ENCODE assay signal across 16 cellular contexts in genomic region chr9:123176949-123177348, GRCh38.
DNase-seq lines count a peak whose midpoint lies in the region; ATAC-seq, FAIRE-seq and TF ChIP-seq lines count a peak whose summit lies in the region.
"Had no signal": no experiment of that assay in that cellular context is flagged by ENCODE, and none has a peak within 500 bp of the region (broad histone marks: within the 10 kb centered on the region; RNA-seq: fewer than 3 reads in every experiment).

No MANE protein-coding gene starts in this region.

- H3K4me1 Mint-ChIP-seq in H9 (peaks cover 61 to 67% of the 10 kb centered on the region in 2 experiments), memory B cell (peaks cover 41% of the 10 kb centered on the region), natural killer cell (peaks cover 6 to 17% of the 10 kb centered on the region in 2 donors)

- H2BK20ac ChIP-seq in H9 (ENCODE audit: low read depth, low read length, poor library complexity, severe bottlenecking) = no peak overlapping the region

- H4K5ac ChIP-seq in H9 (ENCODE audit: insufficient read length, low read depth, low read length) = no peak overlapping the region

- H3K79me1 ChIP-seq in H9 (ENCODE audit: insufficient read depth, low read depth, low read length, poor library complexity, severe bottlenecking) = peaks cover 3% of the 10 kb centered on the region

- DNase-seq in H9 = no peak
- DNase-seq in memory B cell (ENCODE audit: low spot score in 2 of 2) = no peak
- no peak for DNase-seq in natural killer cell
- no peak for DNase-seq in NCI-H748 (lab: John Stamatoyannopoulos, UW; ENCODE audit: unreplicated experiment)
- no peak for DNase-seq in kidney
- DNase-seq in tibial artery = no peak
- DNase-seq: DMS 273 treated with DMSO at 0.1 percent for 48 hours, NCI-H1048, NCI-H187, NCI-H345, NCI-H69 had no signal

- H4K20me1 ChIP-seq in DOHH2 (ENCODE audit: control insufficient read depth, insufficient read depth, low read depth, low read length) (no peaks in the 10 kb centered on the region), H9 (ENCODE audit: control insufficient read depth, insufficient read depth, insufficient read length) (no peaks in the 10 kb centered on the region), OCI-LY1 (ENCODE audit: insufficient read depth, low read length) (no peaks in the 10 kb centered on the region)

- peak overlapping the region; percentile 71 for H3K4me2 ChIP-seq in DOHH2 (ENCODE audit: low read length)
- H3K4me2 ChIP-seq in H9 (ENCODE audit: insufficient read depth, insufficient read length, low read length) = no peak overlapping the region
- peak overlapping the region; percentile 72; the same call in 1 of the 2 replicates for H3K4me2 ChIP-seq in OCI-LY1 (ENCODE audit: low read length)

- H3K4me1 ChIP-seq in DOHH2 (ENCODE audit: control insufficient read depth, low read length) = peaks cover 95% of the 10 kb centered on the region
- peaks cover 11% of the 10 kb centered on the region for H3K4me1 ChIP-seq in H9 (ENCODE audit: insufficient read depth, low read length)
- H3K4me1 ChIP-seq in OCI-LY1 (ENCODE audit: insufficient read depth, low read length, severe bottlenecking) = peaks cover 80% of the 10 kb centered on the region
- H3K4me1 ChIP-seq in kidney (ENCODE audit: control insufficient read depth in 1 of 2, insufficient read depth in 1 of 2, low read depth in 1 of 2, low read length in 2 of 2) = peaks cover 0 to 2% of the 10 kb centered on the region in 2 donors
- no peaks in the 10 kb centered on the region for H3K4me1 ChIP-seq in tibial artery
- H3K4me1 ChIP-seq: SJSA1 had no signal

- peak overlapping the region; percentile 53 for H3T11ph ChIP-seq in H9 (ENCODE audit: low read length)

- peak overlapping the region; percentile 87 for H2BK12ac ChIP-seq in H9 (ENCODE audit: insufficient read length, low read depth, low read length)

- no peak overlapping the region for H3K23ac ChIP-seq in H9 (ENCODE audit: insufficient read length, low read depth, low read length)

- H2BK15ac ChIP-seq in H9 (ENCODE audit: low read depth, low read length) = 0 out of 2 replicates have a peak overlapping the region, but pooled peaks have one; percentile 24

- no peak overlapping the region for H4K8ac ChIP-seq in H9 (replicated peaks; ENCODE audit: insufficient read length, low read depth, low read length)

- H3K27ac ChIP-seq in DOHH2 (ENCODE audit: low read depth, low read length) = peak overlapping the region; percentile 98
- H3K27ac ChIP-seq in H9 (ENCODE audit: insufficient read length, low read depth, low read length) = no peak overlapping the region
- peak overlapping the region; percentile 99 for H3K27ac ChIP-seq in OCI-LY1 (ENCODE audit: low read depth, low read length, poor library complexity, severe bottlenecking)
- no peak overlapping the region for H3K27ac ChIP-seq in kidney (ENCODE audit: low read depth in 2 of 2, low read length in 2 of 2)
- H3K27ac ChIP-seq in tibial artery = no peak overlapping the region
- H3K27ac ChIP-seq: SJSA1 had no signal

- H3K18ac ChIP-seq in H9 (ENCODE audit: insufficient read length, low read depth, low read length) = peak overlapping the region; percentile 63

- H2BK120ac ChIP-seq in H9 (ENCODE audit: low read depth, low read length, poor library complexity, severe bottlenecking) = no peak overlapping the region

- peak overlapping the region; percentile 74 to 91 (median 83) for H3K27ac Mint-ChIP-seq in H9
- peak overlapping the region; percentile 100 for H3K27ac Mint-ChIP-seq in memory B cell
- no peak overlapping the region for H3K27ac Mint-ChIP-seq in natural killer cell
- H3K27ac Mint-ChIP-seq: CD14-positive monocyte had no signal

- H2AK5ac ChIP-seq in H9 (ENCODE audit: insufficient read length, low read length) = peak overlapping the region; percentile 99

- H3K79me2 ChIP-seq in DOHH2 (ENCODE audit: control insufficient read depth, low read length) (peaks cover 75% of the 10 kb centered on the region), H9 (ENCODE audit: insufficient read depth, low read length) (peaks cover 2% of the 10 kb centered on the region; the same call in 1 of the 2 replicates), OCI-LY1 (ENCODE audit: insufficient read depth, low read length) (peaks cover 25% of the 10 kb centered on the region; the same call in 1 of the 2 replicates)

- H3K56ac ChIP-seq in H9 (ENCODE audit: insufficient read length, low read depth, low read length) = no peak overlapping the region

- peak overlapping the region; percentile 40 for H3K4ac ChIP-seq in H9 (ENCODE audit: low read depth, low read length)

- H3K4me3 ChIP-seq in DOHH2 (ENCODE audit: low read length) = peak overlapping the region; percentile 59
- H3K4me3 ChIP-seq in OCI-LY1 (ENCODE audit: low read depth, low read length, poor library complexity, severe bottlenecking) = no peak overlapping the region
- H3K4me3 ChIP-seq in kidney (ENCODE audit: low read length in 2 of 2) = no peak overlapping the region
- H3K4me3 ChIP-seq in tibial artery = no peak overlapping the region
- H3K4me3 ChIP-seq: HAP-1, SJSA1 had no signal

- H3K9ac ChIP-seq in H9 (ENCODE audit: extremely low read depth, insufficient read length, low read length) (no peak overlapping the region), OCI-LY1 (ENCODE audit: low read length) (peak overlapping the region; percentile 59; the same call in 1 of the 2 replicates), kidney (ENCODE audit: low read length in 2 of 2) (no peak overlapping the region)

- no peaks in the 10 kb centered on the region for H3K27me3 Mint-ChIP-seq in H9 (ENCODE audit: low read depth)
- H3K27me3 Mint-ChIP-seq in memory B cell = no peaks in the 10 kb centered on the region
- no peaks in the 10 kb centered on the region for H3K27me3 Mint-ChIP-seq in natural killer cell (ENCODE audit: low read depth in 2 of 2)

- peak overlapping the region; percentile 29; the same call in 1 of the 2 replicates for H3K14ac ChIP-seq in H9 (ENCODE audit: insufficient read depth, low read length)

- H3K4me3 Mint-ChIP-seq in H9 = no peak overlapping the region
- H3K4me3 Mint-ChIP-seq in memory B cell = peak overlapping the region; percentile 5
- no peak overlapping the region for H3K4me3 Mint-ChIP-seq in natural killer cell
- H3K4me3 Mint-ChIP-seq: CD14-positive monocyte had no signal

- no peak for FAIRE-seq in kidney (lab: Jason Lieb, UNC)

- TF ChIP-seq CTCF in DOHH2 (IDR thresholded peaks at IDR 0.05; ENCODE audit: low read depth, low read length, poor library complexity, severe bottlenecking) (no peak), H9 (conservative IDR thresholded peaks at IDR 0.05) (no peak), OCI-LY1 (IDR thresholded peaks at IDR 0.05; ENCODE audit: low read length) (no peak), natural killer cell (IDR thresholded peaks at IDR 0.05) (no peak), kidney (IDR thresholded peaks at IDR 0.05; ENCODE audit: borderline replicate concordance, extremely low read depth, insufficient read depth) (no peak), tibial artery (IDR thresholded peaks at IDR 0.05) (no peak)

- no peaks in the 10 kb centered on the region for H3K23me2 ChIP-seq in H9 (ENCODE audit: insufficient read length, low read depth, low read length, poor library complexity, severe bottlenecking)

- H3K9me3 Mint-ChIP-seq in H9 (no peaks in the 10 kb centered on the region), memory B cell (peaks cover 2% of the 10 kb centered on the region), natural killer cell (no peaks in the 10 kb centered on the region)
- H3K9me3 Mint-ChIP-seq: CD14-positive monocyte had no signal

- intact Hi-C loops in natural killer cell (cut with micrococcal nuclease) = no loop called here
- intact Hi-C loops in kidney (cut with DNase I) = no loop called here
- intact Hi-C loops in tibial artery (cut with DNase I; ENCODE audit: low total_unique reads) = no loop called here

- H3F3A ChIP-seq in DOHH2 (ENCODE audit: control insufficient read depth, insufficient read depth) (peaks cover 57% of the 10 kb centered on the region), OCI-LY1 (ENCODE audit: insufficient read depth, low read length) (peaks cover 10% of the 10 kb centered on the region; the same call in 1 of the 2 replicates)

- peak overlapping the region; percentile 35 for H2BK5ac ChIP-seq in H9 (ENCODE audit: insufficient read length, low read length)

- H3K27me3 ChIP-seq in DOHH2 (ENCODE audit: control insufficient read depth, low read length) (no peaks in the 10 kb centered on the region), H9 (ENCODE audit: insufficient read depth, low read length) (no peaks in the 10 kb centered on the region), OCI-LY1 (ENCODE audit: insufficient read depth, low read length) (no peaks in the 10 kb centered on the region), tibial artery (no peaks in the 10 kb centered on the region)
- H3K27me3 ChIP-seq: SJSA1 had no signal

- H3K9me3 ChIP-seq in DOHH2 (ENCODE audit: control insufficient read depth, insufficient read depth, low read length) (no peaks in the 10 kb centered on the region), H9 (ENCODE audit: control insufficient read depth, low read depth, low read length) (no peaks in the 10 kb centered on the region), OCI-LY1 (ENCODE audit: low read length) (no peaks in the 10 kb centered on the region), kidney (ENCODE audit: control insufficient read depth in 1 of 2, low read length in 2 of 2) (no peaks in the 10 kb centered on the region), tibial artery (no peaks in the 10 kb centered on the region)
- H3K9me3 ChIP-seq: HAP-1, SJSA1 had no signal

- H3K9me2 ChIP-seq in DOHH2 (replicated peaks; ENCODE audit: control insufficient read depth, low read length) = no peaks in the 10 kb centered on the region
- no peaks in the 10 kb centered on the region for H3K9me2 ChIP-seq in OCI-LY1 (ENCODE audit: low read depth, low read length)

- ATAC-seq in memory B cell (ENCODE audit: low read depth) (no peak), natural killer cell (no peak)

- WGBS in H9 (ENCODE audit: extremely low coverage, insufficient read length, low lambda C conversion rate) = no CpG with 5 or more reads among the region's 2 CpGs

- H3K36me3 ChIP-seq in DOHH2 (ENCODE audit: control insufficient read depth, low read length) (peaks cover 87% of the 10 kb centered on the region), OCI-LY1 (ENCODE audit: insufficient read depth, low read length) (peaks cover 57% of the 10 kb centered on the region), kidney (ENCODE audit: control insufficient read depth in 1 of 2, insufficient read depth in 2 of 2, low read length in 2 of 2) (no peaks in the 10 kb centered on the region), tibial artery (no peaks in the 10 kb centered on the region)
- H3K36me3 ChIP-seq: HAP-1, SJSA1 had no signal

- H4K91ac ChIP-seq in H9 (ENCODE audit: insufficient read length, low read depth, low read length) = no peak overlapping the region

- no peak overlapping the region for H2AFZ ChIP-seq in H9 (ENCODE audit: low read length)
- H2AFZ ChIP-seq in OCI-LY1 (ENCODE audit: low read length) = no peak overlapping the region

- H3K36me3 Mint-ChIP-seq in H9 (ENCODE audit: insufficient read depth in 1 of 3, low read depth in 3 of 3) (peaks cover 2 to 15% (median 13%) of the 10 kb centered on the region in 3 experiments; a peak in 6 of 7 replicates), memory B cell (peaks cover 21% of the 10 kb centered on the region), natural killer cell (no peaks in the 10 kb centered on the region)
- H3K36me3 Mint-ChIP-seq: CD14-positive monocyte had no signal

Comparison
In these comparisons a context has a peak if more than half of its experiments do, and no peak if none do; other contexts are left out.
1. H3K27ac ChIP-seq: peak in DOHH2 (single experiment) and OCI-LY1 (single experiment); none in H9 (single experiment), kidney (0 of 2) and tibial artery (0 of 2).
2. H3K27ac Mint-ChIP-seq: peak in H9 (3 of 3) and memory B cell (single experiment); none in natural killer cell (0 of 2).